In the genomic region with DNA sequence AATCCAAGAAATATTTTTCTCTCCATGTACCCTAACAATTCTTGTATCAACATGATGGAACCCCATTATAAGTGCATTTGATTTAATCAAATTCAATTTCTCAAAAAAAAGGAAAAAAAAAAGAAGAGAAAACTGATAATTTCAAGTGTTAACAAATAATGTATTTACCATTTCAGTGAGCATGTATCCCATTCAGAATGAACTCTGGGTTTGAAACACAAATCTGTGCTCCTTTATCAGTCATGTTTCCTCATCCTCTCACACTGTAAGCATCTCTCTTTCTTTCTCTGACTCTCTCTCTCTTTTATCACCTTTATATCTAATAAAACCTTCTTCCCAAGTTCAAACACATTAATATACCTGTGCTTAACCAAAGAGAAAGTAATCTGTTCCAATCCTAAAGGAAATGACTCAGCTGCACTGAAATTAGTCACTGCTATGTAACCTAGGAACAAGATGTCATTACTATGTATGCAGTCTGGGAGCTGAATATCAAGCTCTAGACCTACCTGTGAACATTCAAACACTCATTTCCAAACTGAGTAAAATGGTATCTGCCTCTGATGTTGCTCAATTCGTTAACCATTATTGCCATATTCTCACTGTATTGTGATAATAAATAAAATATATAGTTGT, we compare ENCODE assay signal across 8 cellular contexts.
A peak's percentile ranks its signal among the peaks of the same experiment; 100 is the strongest.
DNase-seq lines count a peak whose midpoint lies in the region; ATAC-seq lines count a peak whose summit lies in the region.

No MANE protein-coding gene starts in this region.

- no peaks in the 10 kb centered on the region for H3K27me3 ChIP-seq in mesendoderm (ENCODE audit: insufficient read depth, low read length, poor library complexity)

- H3K36me3 ChIP-seq in mesendoderm (ENCODE audit: control insufficient read depth, insufficient read depth, low read length) = no peaks in the 10 kb centered on the region

- no peak overlapping the region for H3K23ac ChIP-seq in mesendoderm (ENCODE audit: low read length)

- H4K8ac ChIP-seq in mesendoderm (ENCODE audit: low read depth, low read length) = no peak overlapping the region

- ATAC-seq in GM18520 (IDR thresholded peaks at IDR 0.05; ENCODE audit: unreplicated experiment) (peak; percentile 66), HG02970 (IDR thresholded peaks at IDR 0.05; ENCODE audit: low FRiP score, unreplicated experiment) (peak; percentile 75), HG02642 (IDR thresholded peaks at IDR 0.05; ENCODE audit: poor library complexity, unreplicated experiment) (no peak)

- WGBS in mesendoderm (ENCODE audit: extremely low coverage, insufficient coverage, low lambda C conversion rate) = no CpG with 5 or more reads among the region's 1 CpG

- no peak overlapping the region for H3K4me3 ChIP-seq in mesendoderm (ENCODE audit: low read length)

- no peaks in the 10 kb centered on the region for H3K4me1 ChIP-seq in mesendoderm (ENCODE audit: control insufficient read depth, low read depth, low read length)

- peak; percentile 51 to 96 for DNase-seq in SW 1271 (lab: John Stamatoyannopoulos, UW)
- peak; percentile 46 for DNase-seq in mesendoderm
- DNase-seq in epidermal melanocyte (ENCODE audit: insufficient read length, low spot score) = no peak
- no peak for DNase-seq in activated CD4-positive, alpha-beta T cell treated with anti-CD3 and anti-CD28 coated beads, Interleukin-2, amount 50 U/mL, for 1 hour
- DNase-seq in HUDEP-2 (lab: John Stamatoyannopoulos, UW; ENCODE audit: unreplicated experiment in 76 of 76) = no peak

- no peak overlapping the region for H3K18ac ChIP-seq in mesendoderm (ENCODE audit: low read length)

- no peak overlapping the region for H2AK5ac ChIP-seq in mesendoderm (ENCODE audit: low read length)

- no peak overlapping the region for H3K4me2 ChIP-seq in mesendoderm (ENCODE audit: low read length)

- H3K79me2 ChIP-seq in mesendoderm (ENCODE audit: control insufficient read depth, insufficient read depth, low read length) = no peaks in the 10 kb centered on the region

- H2BK5ac ChIP-seq in mesendoderm (ENCODE audit: low read length) = no peak overlapping the region

- no peak overlapping the region for H3K27ac ChIP-seq in mesendoderm (ENCODE audit: low read depth, low read length)

- no peak overlapping the region for H3K9ac ChIP-seq in mesendoderm (ENCODE audit: low read length)

- H3K4ac ChIP-seq in mesendoderm (ENCODE audit: low read depth, low read length) = no peak overlapping the region

- no peak overlapping the region for H3K56ac ChIP-seq in mesendoderm (ENCODE audit: low read length)

- H2BK120ac ChIP-seq in mesendoderm (ENCODE audit: low read depth, low read length) = no peak overlapping the region

- H4K5ac ChIP-seq in mesendoderm (ENCODE audit: low read length) = no peak overlapping the region

- no peak overlapping the region for H2BK15ac ChIP-seq in mesendoderm (replicated peaks; ENCODE audit: low read depth)

- H3K79me1 ChIP-seq in mesendoderm (ENCODE audit: low read length) = no peaks in the 10 kb centered on the region

Comparison
In these comparisons a context has a peak if more than half of its experiments do, and no peak if none do; other contexts are left out.
1. DNase-seq: peak in SW 1271 (2 of 2) and mesendoderm (single experiment); none in epidermal melanocyte (single experiment), activated CD4-positive, alpha-beta T cell treated with anti-CD3 and anti-CD28 coated beads, Interleukin-2, amount 50 U/mL, for 1 hour (single experiment) and HUDEP-2 (0 of 76).